Comparison of ENCODE assay signal across 8 cellular contexts in the genomic region with DNA sequence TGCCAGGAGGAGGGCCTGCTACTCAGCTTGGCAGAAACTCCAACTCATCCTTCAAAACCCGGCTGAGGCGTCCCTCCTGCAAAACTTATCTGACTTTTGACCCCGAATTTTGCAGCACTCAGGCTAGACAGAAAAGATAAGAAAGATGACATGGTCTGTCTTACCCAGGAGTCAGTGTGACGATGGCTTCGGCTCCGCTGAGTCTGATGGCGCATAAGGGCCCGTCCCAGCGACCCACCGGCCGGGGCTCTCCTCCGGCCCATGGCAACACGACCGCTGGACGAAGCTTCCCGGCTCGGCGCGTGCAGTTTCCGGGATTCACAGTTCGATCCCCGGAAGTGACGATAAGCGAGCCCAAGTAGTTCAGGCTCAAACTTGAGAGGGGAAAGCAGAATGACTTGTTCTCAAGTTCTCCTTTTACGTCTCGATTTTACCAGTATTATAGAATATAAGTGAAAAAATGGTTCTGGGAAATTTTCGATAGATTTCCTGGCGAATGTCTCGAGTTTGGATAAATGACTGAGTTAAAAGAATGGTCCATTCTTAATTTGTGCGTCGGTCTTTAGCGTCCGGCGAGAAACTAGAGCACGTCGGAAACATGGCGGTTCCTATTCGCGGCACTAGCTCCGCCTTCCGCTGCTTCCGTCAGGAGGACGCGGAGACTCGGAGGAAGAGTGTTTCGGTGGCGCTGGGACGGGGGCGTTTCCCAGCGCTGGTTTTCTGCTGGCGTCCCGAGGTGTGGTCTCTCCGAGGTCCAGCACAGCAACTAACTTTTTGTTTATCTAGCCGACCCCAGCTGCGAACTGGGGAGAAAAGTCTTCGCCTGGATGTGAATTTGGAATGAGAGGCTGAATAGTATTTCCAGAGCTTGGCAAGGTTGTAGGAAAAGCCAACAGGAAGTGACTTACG. TPM values are rescaled to one million over a fixed set of nuclear protein-coding genes. Genes with fewer than 3 reads are reported as not detected.
A peak's percentile ranks its signal among the peaks of the same experiment; 100 is the strongest.
DNase-seq lines count a peak whose midpoint lies in the region; FAIRE-seq and TF ChIP-seq lines count a peak whose summit lies in the region.

A gene (minus strand): TSS at position 292 of the 909 bp plus-strand sequence. CDS start 29 bp downstream, at position 263.

- H4K8ac ChIP-seq in neuronal stem cell (ENCODE audit: low read depth, low read length): no peak within 1 kb of the TSS

- no peak within 1 kb of the TSS for H3K14ac ChIP-seq in neuronal stem cell (ENCODE audit: low read length)

- H3K9me3 Mint-ChIP-seq in activated naive CD4-positive, alpha-beta T cell treated with anti-CD3 and anti-CD28 coated beads for 36 hours: no peaks in the 10 kb centered on the region

- no peak within 1 kb of the TSS for H2BK5ac ChIP-seq in neuronal stem cell (ENCODE audit: low read length)

- no peak within 1 kb of the TSS for H4K91ac ChIP-seq in neuronal stem cell (ENCODE audit: low read depth, low read length, poor library complexity)

- no peak within 1 kb of the TSS for H2BK15ac ChIP-seq in neuronal stem cell (ENCODE audit: low read length)

- no peak within 1 kb of the TSS for H3K27ac ChIP-seq in neuronal stem cell (replicated peaks; ENCODE audit: low read length)

- H3K27me3 Mint-ChIP-seq in activated naive CD4-positive, alpha-beta T cell treated with anti-CD3 and anti-CD28 coated beads for 36 hours (ENCODE audit: low read depth): no peaks in the 10 kb centered on the region

- H3K36me3 Mint-ChIP-seq in activated naive CD4-positive, alpha-beta T cell treated with anti-CD3 and anti-CD28 coated beads for 36 hours (ENCODE audit: low read depth): peaks cover 5% of the 10 kb centered on the region

- peaks cover 4% of the 10 kb centered on the region for H3K79me1 ChIP-seq in neuronal stem cell (ENCODE audit: low read depth, low read length)

- CTCF ChIA-PET in HEK293T (lab: Yijun Ruan, JAX): interaction anchor here (0.6 to 1.5 kb wide), 4 partner anchors 11 to 204 kb away, joined by 3 to 13 read pairs (median 3); no protein-coding TSS in a partner anchor
- CTCF ChIA-PET in activated naive CD4-positive, alpha-beta T cell treated with anti-CD3 and anti-CD28 coated beads for 36 hours (lab: Charles Lee): interaction anchor here (0.5 to 6.4 kb wide), 22 partner anchors 11 to 598 kb away, joined by 3 to 110 read pairs (median 4); a partner anchor contains a TSS

- no peak within 1 kb of the TSS for H2AK5ac ChIP-seq in neuronal stem cell (ENCODE audit: low read depth, low read length)

- H2BK12ac ChIP-seq in neuronal stem cell (ENCODE audit: low read length): no peak within 1 kb of the TSS

- peak within 1 kb of the TSS; percentile 73 for H3K4me2 ChIP-seq in neuronal stem cell (ENCODE audit: insufficient read depth, low read length, poor library complexity, severe bottlenecking)

- FAIRE-seq in frontal cortex (lab: Jason Lieb, UNC): no peak

- POLR2A ChIA-PET in HEK293T (lab: Yijun Ruan, JAX): interaction anchor here (0.7 to 2.3 kb wide), 6 partner anchors 11 to 531 kb away, joined by 3 to 8 read pairs (median 4); a partner anchor contains a TSS

- peak within 1 kb of the TSS; percentile 82 for H2AFZ ChIP-seq in neuronal stem cell (ENCODE audit: low read length)

- peak within 1 kb of the TSS; percentile 87 to 95 for H3K4me3 ChIP-seq in neuronal stem cell (ENCODE audit: low read length in 2 of 2)

- WGBS in neuronal stem cell (ENCODE audit: extremely low coverage in 2 of 2, insufficient read length in 2 of 2, insufficient replicate concordance in 1 of 2), 2 donors: no CpG with 5 or more reads among the region's 57 CpGs

- no peak within 1 kb of the TSS for H3K9ac ChIP-seq in neuronal stem cell (ENCODE audit: low read depth, low read length, poor library complexity)

- peaks cover 0 to 10% (median 0%) of the 10 kb centered on the region in 3 experiments for H3K27me3 ChIP-seq in neuronal stem cell (ENCODE audit: control insufficient read depth in 3 of 3, insufficient read depth in 3 of 3, low read depth in 1 of 3, low read length in 3 of 3)

- H2BK120ac ChIP-seq in neuronal stem cell (ENCODE audit: low read depth, low read length): no peak within 1 kb of the TSS

- H3K23ac ChIP-seq in neuronal stem cell (ENCODE audit: low read depth, low read length, poor library complexity): no peak within 1 kb of the TSS

- no peak within 1 kb of the TSS for H3K18ac ChIP-seq in neuronal stem cell (ENCODE audit: low read length)

- no peaks in the 10 kb centered on the region for H3K9me3 ChIP-seq in neuronal stem cell (replicated peaks in 1 of 2; ENCODE audit: control insufficient read depth in 2 of 2, insufficient read depth in 1 of 2, low read depth in 1 of 2, low read length in 2 of 2)

- H3K4me3 Mint-ChIP-seq in activated naive CD4-positive, alpha-beta T cell treated with anti-CD3 and anti-CD28 coated beads for 36 hours: peak within 1 kb of the TSS; percentile 99

- peaks cover 3 to 21% of the 10 kb centered on the region in 2 donors for H3K36me3 ChIP-seq in neuronal stem cell (replicated peaks in 1 of 2; ENCODE audit: control insufficient read depth in 2 of 2, insufficient read depth in 2 of 2, low read length in 2 of 2)

- peak within 1 kb of the TSS; percentile 97 for H3K27ac Mint-ChIP-seq in activated naive CD4-positive, alpha-beta T cell treated with anti-CD3 and anti-CD28 coated beads for 36 hours

- intact Hi-C loops in activated naive CD4-positive, alpha-beta T cell treated with anti-CD3 and anti-CD28 coated beads for 36 hours (cut with micrococcal nuclease): loop anchor here (1.0 to 10.0 kb wide), 9 partner anchors 13 to 1413 kb away; a partner anchor contains a TSS

- DNase-seq in GF-D8 (lab: John Stamatoyannopoulos, UW) (peak; percentile 82), HEK293T (ENCODE audit: extremely low spot score) (peak; percentile 82), NAMALWA (ENCODE audit: low spot score) (peak; percentile 96), SK-N-DZ (ENCODE audit: low spot score) (peak; percentile 97), frontal cortex (ENCODE audit: low spot score in 2 of 2) (peak; percentile 72 to 82), neuronal stem cell (ENCODE audit: low spot score) (peak; percentile 97)
- peak; percentile 94 for DNase-seq in activated naive CD4-positive, alpha-beta T cell treated with anti-CD3 and anti-CD28 coated beads for 36 hours

- H3K4ac ChIP-seq in neuronal stem cell (ENCODE audit: low read length): no peak within 1 kb of the TSS

- TF ChIP-seq CTCF in subcutaneous adipose tissue (IDR thresholded peaks at IDR 0.05; ENCODE audit: low read depth): no peak

- peaks cover 55% of the 10 kb centered on the region for H3K4me1 Mint-ChIP-seq in activated naive CD4-positive, alpha-beta T cell treated with anti-CD3 and anti-CD28 coated beads for 36 hours (ENCODE audit: low read depth)

- H3K4me1 ChIP-seq in neuronal stem cell (ENCODE audit: control insufficient read depth in 2 of 2, insufficient read depth in 1 of 2, low read depth in 1 of 2, low read length in 2 of 2): peaks cover 4 to 6% of the 10 kb centered on the region in 2 donors

TF ChIP-seq in HEK293T, 16 proteins besides CTCF, POLR2A, EP300 and RAD21:
- TF ChIP-seq FOXA1 (IDR thresholded peaks at IDR 0.05) (no peak), FOXK2 (IDR thresholded peaks at IDR 0.05) (no peak), BHLHE40 (IDR thresholded peaks at IDR 0.05; ENCODE audit: borderline replicate concordance) (peak; percentile 72), ZNF384 (IDR thresholded peaks at IDR 0.05) (no peak), ARNT (IDR thresholded peaks at IDR 0.05) (no peak), SUZ12 (IDR thresholded peaks at IDR 0.05) (no peak), FOXM1 (IDR thresholded peaks at IDR 0.05; ENCODE audit: borderline replicate concordance) (peak; percentile 66; the same call in 1 of the 2 replicates), HDGF (IDR thresholded peaks at IDR 0.05; ENCODE audit: borderline replicate concordance) (no peak), SP1 (IDR thresholded peaks at IDR 0.05) (no peak), NFRKB (IDR thresholded peaks at IDR 0.05) (peak; percentile 60), LEF1 (IDR thresholded peaks at IDR 0.05; ENCODE audit: borderline replicate concordance) (no peak), L3MBTL2 (conservative IDR thresholded peaks at IDR 0.05) (peak; percentile 82), TARDBP (IDR thresholded peaks at IDR 0.05) (no peak), ELF4 (IDR thresholded peaks at IDR 0.05) (peak; percentile 36; the same call in 1 of the 2 replicates), CTBP1 (IDR thresholded peaks at IDR 0.05; ENCODE audit: borderline replicate concordance) (peak; percentile 45; the same call in 1 of the 2 replicates)
- TF ChIP-seq, protein P1, sequence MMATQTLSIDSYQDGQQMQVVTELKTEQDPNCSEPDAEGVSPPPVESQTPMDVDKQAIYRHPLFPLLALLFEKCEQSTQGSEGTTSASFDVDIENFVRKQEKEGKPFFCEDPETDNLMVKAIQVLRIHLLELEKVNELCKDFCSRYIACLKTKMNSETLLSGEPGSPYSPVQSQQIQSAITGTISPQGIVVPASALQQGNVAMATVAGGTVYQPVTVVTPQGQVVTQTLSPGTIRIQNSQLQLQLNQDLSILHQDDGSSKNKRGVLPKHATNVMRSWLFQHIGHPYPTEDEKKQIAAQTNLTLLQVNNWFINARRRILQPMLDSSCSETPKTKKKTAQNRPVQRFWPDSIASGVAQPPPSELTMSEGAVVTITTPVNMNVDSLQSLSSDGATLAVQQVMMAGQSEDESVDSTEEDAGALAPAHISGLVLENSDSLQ (IDR thresholded peaks at IDR 0.05): no peak

RNA-seq across cellular contexts. Expression of the gene that starts here (rescaled TPM):
- polyA plus RNA-seq in SK-N-DZ (2014; cell fraction: cytosol; rRNA removed): 50.0 and 68.5 TPM in 2 replicates
- 98.1 and 109 TPM in 2 replicates for polyA plus RNA-seq in SK-N-DZ (2014; cell fraction: nucleus; rRNA removed)
- 10 to 100 TPM; 26.4 to 27.0 TPM for total RNA-seq in activated naive CD4-positive, alpha-beta T cell treated with anti-CD3 and anti-CD28 coated beads for 36 hours
- total RNA-seq in frontal cortex (35.9 TPM), subcutaneous adipose tissue (10 to 100 TPM; 27.5 to 49.9 (median 38.9) TPM)
- 17.3 TPM for polyA plus RNA-seq in neuronal stem cell (2013, experiment 1 of 2)
- polyA plus RNA-seq in neuronal stem cell (2013, experiment 2 of 2): 18.9 TPM
